In genomic region chr13:88908896-88909535, GRCh38 we compare ENCODE assay signal across 13 cellular contexts.
DNase-seq lines count a peak whose midpoint lies in the region; ATAC-seq and TF ChIP-seq lines count a peak whose summit lies in the region.
"Had no signal": no experiment of that assay in that cellular context is flagged by ENCODE, and none has a peak within 500 bp of the region (broad histone marks: within the 10 kb centered on the region; RNA-seq: fewer than 3 reads in every experiment).

No MANE protein-coding gene starts in this region.

- in situ Hi-C loops in SK-MEL-5 (cut with HindIII; ENCODE audit: low pct_unique_long_range_greater_than_20kb, low sequenced_read_pairs): no loop called here

- peaks cover 0 to 10% (median 5%) of the 10 kb centered on the region in 3 donors for H3K9me3 Mint-ChIP-seq in T-cell

- no peak for ATAC-seq in T-cell (replicated peaks in 1 of 4)
- ATAC-seq in HG03565 (IDR thresholded peaks at IDR 0.05; ENCODE audit: unreplicated experiment): no peak
- ATAC-seq: stimulated activated effector memory CD8-positive, alpha-beta T cell treated with anti-CD3 and anti-CD28 coated beads, Interleukin-12 subunit alpha, Interleukin-12 subunit beta, amount 100 ng/mL, for 72 hours had no signal

- no peaks in the 10 kb centered on the region for H3K36me3 Mint-ChIP-seq in T-cell
- H3K36me3 Mint-ChIP-seq: stimulated activated effector memory CD8-positive, alpha-beta T cell treated with anti-CD3 and anti-CD28 coated beads, Interleukin-12 subunit alpha, Interleukin-12 subunit beta, amount 100 ng/mL, for 72 hours had no signal

- POLR2A ChIA-PET in T-cell (lab: Charles Lee): no interaction called here

- no peak overlapping the region for H3K4me3 Mint-ChIP-seq in T-cell
- H3K4me3 Mint-ChIP-seq: B cell; stimulated activated effector memory CD8-positive, alpha-beta T cell treated with anti-CD3 and anti-CD28 coated beads, Interleukin-12 subunit alpha, Interleukin-12 subunit beta, amount 100 ng/mL, for 72 hours had no signal

- CTCF ChIA-PET in T-cell (lab: Charles Lee): no interaction called here

- H3K4me3 ChIP-seq in dorsolateral prefrontal cortex: no peak overlapping the region

- intact Hi-C loops in dorsolateral prefrontal cortex (cut with DNase I): no loop called here

- TF ChIP-seq CTCF in dorsolateral prefrontal cortex (IDR thresholded peaks at IDR 0.05 in 54 of 56, conservative IDR thresholded peaks at IDR 0.05 in 2 of 56; ENCODE audit: low read depth in 1 of 56, partially characterized antibody in 56 of 56): no peak

- no peak overlapping the region for H3K27ac ChIP-seq in dorsolateral prefrontal cortex
- H3K27ac ChIP-seq: parathyroid adenoma had no signal

- H3K27me3 ChIP-seq in dorsolateral prefrontal cortex: no peaks in the 10 kb centered on the region

- H3K27ac Mint-ChIP-seq in T-cell: no peak overlapping the region
- H3K27ac Mint-ChIP-seq: B cell; stimulated activated effector memory CD8-positive, alpha-beta T cell treated with anti-CD3 and anti-CD28 coated beads, Interleukin-12 subunit alpha, Interleukin-12 subunit beta, amount 100 ng/mL, for 72 hours had no signal

- H3K4me1 Mint-ChIP-seq in T-cell: no peaks in the 10 kb centered on the region
- H3K4me1 Mint-ChIP-seq: B cell; stimulated activated effector memory CD8-positive, alpha-beta T cell treated with anti-CD3 and anti-CD28 coated beads, Interleukin-12 subunit alpha, Interleukin-12 subunit beta, amount 100 ng/mL, for 72 hours had no signal

- no peaks in the 10 kb centered on the region for H3K27me3 Mint-ChIP-seq in T-cell
- H3K27me3 Mint-ChIP-seq: B cell had no signal

- DNase-seq in COLO829 (ENCODE audit: low spot score) (peak; percentile 15), NCI-H1417 treated with DMSO at 0.1 percent for 48 hours (lab: John Stamatoyannopoulos, UW) (peak; percentile 27), SK-MEL-5 (ENCODE audit: low read depth, low spot score) (peak; percentile 78), left kidney (ENCODE audit: low read depth, low spot score) (peak; percentile 3), T-helper 9 cell (no peak), T-cell (no peak), dorsolateral prefrontal cortex (no peak)
- DNase-seq: activated CD4-positive, alpha-beta T cell treated with anti-CD3 and anti-CD28 coated beads, Interleukin-2, amount 50 U/mL, for 1 hour; stimulated activated CD4-positive, alpha-beta T cell treated with anti-CD3 and anti-CD28 coated beads, Interleukin-2, amount 100 ng/mL, for 24 hours had no signal

Comparison
In these comparisons a context has a peak if more than half of its experiments do, and no peak if none do; other contexts are left out.
1. DNase-seq: peak in COLO829 (single experiment), NCI-H1417 treated with DMSO at 0.1 percent for 48 hours (single experiment), SK-MEL-5 (single experiment) and left kidney (single experiment); none in T-helper 9 cell (single experiment), T-cell (0 of 34) and dorsolateral prefrontal cortex (0 of 10).